In the genomic region with DNA sequence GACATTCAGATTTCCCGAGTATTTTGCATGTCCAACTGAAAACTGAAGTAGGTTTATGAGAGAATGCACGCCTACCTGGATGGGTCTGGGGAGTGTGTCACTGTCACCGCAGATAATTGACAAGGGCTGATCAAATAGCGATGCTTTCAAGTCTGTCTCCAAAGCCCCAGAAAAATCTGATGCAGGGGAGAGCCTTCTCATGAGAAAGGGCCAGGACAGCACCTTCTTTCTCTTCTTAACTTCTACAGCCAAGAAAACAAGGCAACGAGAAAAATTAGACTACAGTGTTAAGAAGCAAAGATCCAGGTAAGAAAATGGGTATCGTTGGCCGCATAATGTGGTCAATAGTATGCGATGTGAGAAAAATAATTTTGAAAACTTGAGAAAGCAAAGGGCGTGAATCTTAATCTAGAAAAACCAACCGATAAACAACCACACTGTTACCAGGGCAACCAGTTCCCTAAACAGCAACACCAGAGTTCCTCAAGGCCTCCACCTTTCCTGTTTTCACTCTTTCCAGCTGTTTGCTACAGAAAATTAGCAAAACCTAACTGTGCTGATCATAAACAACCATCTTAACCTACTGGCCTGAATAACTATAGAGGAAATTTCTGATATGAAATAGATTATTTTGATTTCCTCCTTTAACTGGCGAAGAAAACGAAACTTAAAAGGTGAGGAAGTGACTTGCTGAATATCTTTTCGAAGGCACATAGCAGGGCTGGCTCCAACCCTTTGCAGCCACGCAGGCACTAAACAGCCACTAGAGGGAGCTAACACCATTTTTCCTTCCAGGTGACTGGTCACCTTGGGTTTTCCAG, we compare ENCODE assay signal across 8 cellular contexts. TPM values are rescaled to one million over a fixed set of nuclear protein-coding genes. Genes with fewer than 3 reads are reported as not detected.
DNase-seq lines count a peak whose midpoint lies in the region; ATAC-seq and TF ChIP-seq lines count a peak whose summit lies in the region.

No MANE protein-coding gene starts in this region.

- DNase-seq in DMS153 (lab: John Stamatoyannopoulos, UW) (peak; percentile 78), MM.1S (peak; percentile 70), SK-N-DZ (ENCODE audit: low spot score) (peak; percentile 56), glomerular endothelial cell (ENCODE audit: extremely low read depth, low read depth, low spot score) (peak; percentile 50), nucleus accumbens (lab: John Stamatoyannopoulos, UW) (peak in 38 of 56 donors; percentile 6 to 66 (median 26)), ureter (ENCODE audit: low spot score) (peak; percentile 79)
- DNase-seq in activated naive CD4-positive, alpha-beta T cell treated with anti-CD3 and anti-CD28 coated beads, Interleukin-2, amount 50 U/mL, for 72 hours (ENCODE audit: low spot score in 2 of 2), result peak; percentile 69 to 78

- peaks cover 25% of the 10 kb centered on the region for H3F3A ChIP-seq in MM.1S (ENCODE audit: insufficient read depth, low read length)

- TF ChIP-seq CTCF in MM.1S (IDR thresholded peaks at IDR 0.05; ENCODE audit: low read length), result peak; percentile 79

- peaks cover 71 to 75% of the 10 kb centered on the region in 2 donors for H3K36me3 Mint-ChIP-seq in activated naive CD4-positive, alpha-beta T cell treated with anti-CD3 and anti-CD28 coated beads, Interleukin-2, amount 50 U/mL, for 72 hours

- no peaks in the 10 kb centered on the region for H3K9me2 ChIP-seq in MM.1S (replicated peaks; ENCODE audit: insufficient read depth, low read length)

- H3K27ac Mint-ChIP-seq in activated naive CD4-positive, alpha-beta T cell treated with anti-CD3 and anti-CD28 coated beads, Interleukin-2, amount 50 U/mL, for 72 hours, result peak overlapping the region; percentile 96 to 99

- 0 out of 2 replicates have a peak overlapping the region, but pooled peaks have one; percentile 21 for H3K27ac ChIP-seq in MM.1S (ENCODE audit: low read length)

- H3K9me3 ChIP-seq in MM.1S (replicated peaks; ENCODE audit: insufficient read depth, low read length), result no peaks in the 10 kb centered on the region

- no peaks in the 10 kb centered on the region for H3K79me2 ChIP-seq in MM.1S (ENCODE audit: low read length)

- H3K36me3 ChIP-seq in MM.1S (replicated peaks; ENCODE audit: insufficient read depth, low read length), result no peaks in the 10 kb centered on the region

- peaks cover 31% of the 10 kb centered on the region for H3K4me1 ChIP-seq in MM.1S (ENCODE audit: low read length)

- ATAC-seq in GM21717 (IDR thresholded peaks at IDR 0.05; ENCODE audit: unreplicated experiment), result peak; percentile 31
- peak; percentile 34 to 43 for ATAC-seq in activated naive CD4-positive, alpha-beta T cell treated with anti-CD3 and anti-CD28 coated beads, Interleukin-2, amount 50 U/mL, for 72 hours

- H3K4me2 ChIP-seq in MM.1S (ENCODE audit: low read depth, low read length), result peak overlapping the region; percentile 69

- peak overlapping the region; percentile 52; the same call in 1 of the 2 replicates for H3K9ac ChIP-seq in MM.1S (ENCODE audit: low read length)

- no peaks in the 10 kb centered on the region for H3K9me3 Mint-ChIP-seq in activated naive CD4-positive, alpha-beta T cell treated with anti-CD3 and anti-CD28 coated beads, Interleukin-2, amount 50 U/mL, for 72 hours

- no peaks in the 10 kb centered on the region for H3K27me3 ChIP-seq in MM.1S (replicated peaks; ENCODE audit: insufficient read depth, low read length)

- no peaks in the 10 kb centered on the region for H4K20me1 ChIP-seq in MM.1S (ENCODE audit: insufficient read depth, low read length)

- H2AFZ ChIP-seq in MM.1S (ENCODE audit: low read length), result peak overlapping the region; percentile 58; the same call in 1 of the 2 replicates

- H3K4me3 ChIP-seq in MM.1S (ENCODE audit: low read length), result peak overlapping the region; percentile 29; the same call in 1 of the 2 replicates

RNA-seq across cellular contexts. Expression of a gene that starts 2.6 kb away (rescaled TPM):
- not detected in 2 replicates for polyA plus RNA-seq in SK-N-DZ (2014; cell fraction: cytosol; rRNA removed)
- polyA plus RNA-seq in SK-N-DZ (2014; cell fraction: nucleus; rRNA removed), result not detected in 2 replicates
- total RNA-seq in activated naive CD4-positive, alpha-beta T cell treated with anti-CD3 and anti-CD28 coated beads, Interleukin-2, amount 50 U/mL, for 72 hours, result 10 to 100 TPM; 29.9 to 65.0 TPM
- not detected in 2 replicates for total RNA-seq in glomerular endothelial cell
- 4.9 TPM for total RNA-seq in ureter

RNA-seq across cellular contexts. Expression of a gene that starts 42.2 kb away (rescaled TPM):
- 0.96 and 1.5 TPM in 2 replicates for polyA plus RNA-seq in SK-N-DZ (2014; cell fraction: cytosol; rRNA removed)
- polyA plus RNA-seq in SK-N-DZ (2014; cell fraction: nucleus; rRNA removed), result 0.67 and 0.84 TPM in 2 replicates
- 1 to 10 TPM; 2.0 to 7.1 TPM for total RNA-seq in activated naive CD4-positive, alpha-beta T cell treated with anti-CD3 and anti-CD28 coated beads, Interleukin-2, amount 50 U/mL, for 72 hours
- total RNA-seq in glomerular endothelial cell (4.7 and 5.0 TPM in 2 replicates), ureter (15.0 TPM)

Comparison
In these comparisons a context has a peak if more than half of its experiments do, and no peak if none do; other contexts are left out.
1. Peak in every context shown above with its lines: DNase-seq, ATAC-seq, H3K4me3 ChIP-seq and H3K27ac ChIP-seq.
2. DNase-seq: peak in every context shown above with its lines; median percentile 79 in ureter; 78 in DMS153; 74 in activated naive CD4-positive, alpha-beta T cell treated with anti-CD3 and anti-CD28 coated beads, Interleukin-2, amount 50 U/mL, for 72 hours; 70 in MM.1S; 56 in SK-N-DZ; 50 in glomerular endothelial cell; 26 in nucleus accumbens.